ENCODE assay signal across 1 cellular context in genomic region chr2:64989126-64989981, GRCh38.
TF ChIP-seq lines count a peak whose summit lies in the region.

Gene SLC1A4, plus strand, starts transcription at chr2:64989399. Its CDS starts 245 bp downstream, at chr2:64989644.

TF ChIP-seq in GM12878, 131 proteins besides CTCF, POLR2A, EP300 and RAD21 (continued from another document and continues in another):
- no peak for TF ChIP-seq ZBTB33 (IDR thresholded peaks at IDR 0.05)
- TF ChIP-seq ATF7 (IDR thresholded peaks at IDR 0.05; ENCODE audit: low read depth): no peak
- TF ChIP-seq FOS (IDR thresholded peaks at IDR 0.05; ENCODE audit: borderline replicate concordance, extremely low read depth, insufficient read length): no peak
- no peak for TF ChIP-seq MLLT1 (IDR thresholded peaks at IDR 0.05)
- 0 out of 2 replicates have a peak, but pooled peaks have one; percentile 24 for TF ChIP-seq TARDBP (IDR thresholded peaks at IDR 0.05; ENCODE audit: borderline replicate concordance)
- no peak for TF ChIP-seq ZBTB40 (IDR thresholded peaks at IDR 0.05; ENCODE audit: borderline replicate concordance)
- no peak for TF ChIP-seq SRF (IDR thresholded peaks at IDR 0.05; ENCODE audit: low read depth in 2 of 2, low read length in 2 of 2)
- no peak for TF ChIP-seq IKZF2 (IDR thresholded peaks at IDR 0.05)
- peak; percentile 76; the same call in 1 of the 2 replicates for TF ChIP-seq POLR2AphosphoS5 (IDR thresholded peaks at IDR 0.05; ENCODE audit: low read length)
- peak; percentile 36 for TF ChIP-seq RB1 (IDR thresholded peaks at IDR 0.05; ENCODE audit: borderline replicate concordance)
- TF ChIP-seq GABPA (IDR thresholded peaks at IDR 0.05; ENCODE audit: low read depth): no peak
- no peak for TF ChIP-seq TCF12 (IDR thresholded peaks at IDR 0.05; ENCODE audit: low read depth, low read length)
- TF ChIP-seq SUZ12 (IDR thresholded peaks at IDR 0.05; ENCODE audit: unreplicated experiment): no peak
- no peak for TF ChIP-seq SREBF1 (IDR thresholded peaks at IDR 0.05; ENCODE audit: low read length)
- TF ChIP-seq SMC3 (IDR thresholded peaks at IDR 0.05; ENCODE audit: borderline replicate concordance, low read length): peak; percentile 7; the same call in 1 of the 2 replicates
- peak in 1 of 2 experiments; percentile 66; a peak in 1 of 3 replicates for TF ChIP-seq EGR1 (IDR thresholded peaks at IDR 0.05; ENCODE audit: borderline replicate concordance in 1 of 2, low read depth in 2 of 2, low read length in 2 of 2)
- 0 out of 2 replicates have a peak, but pooled peaks have one; percentile 31 for TF ChIP-seq ZNF207 (IDR thresholded peaks at IDR 0.05; ENCODE audit: borderline replicate concordance)
- TF ChIP-seq, protein P1, sequence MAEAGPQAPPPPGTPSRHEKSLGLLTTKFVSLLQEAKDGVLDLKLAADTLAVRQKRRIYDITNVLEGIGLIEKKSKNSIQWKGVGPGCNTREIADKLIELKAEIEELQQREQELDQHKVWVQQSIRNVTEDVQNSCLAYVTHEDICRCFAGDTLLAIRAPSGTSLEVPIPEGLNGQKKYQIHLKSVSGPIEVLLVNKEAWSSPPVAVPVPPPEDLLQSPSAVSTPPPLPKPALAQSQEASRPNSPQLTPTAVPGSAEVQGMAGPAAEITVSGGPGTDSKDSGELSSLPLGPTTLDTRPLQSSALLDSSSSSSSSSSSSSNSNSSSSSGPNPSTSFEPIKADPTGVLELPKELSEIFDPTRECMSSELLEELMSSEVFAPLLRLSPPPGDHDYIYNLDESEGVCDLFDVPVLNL (IDR thresholded peaks at IDR 0.05; ENCODE audit: low read depth, low read length): no peak
- no peak for TF ChIP-seq CREM (IDR thresholded peaks at IDR 0.05; ENCODE audit: low read depth)
- TF ChIP-seq ETV6 (conservative IDR thresholded peaks at IDR 0.05 in 1 of 2, IDR thresholded peaks at IDR 0.05 in 1 of 2; ENCODE audit: borderline replicate concordance in 1 of 2, low read depth in 1 of 2): 0 out of 4 replicates have a peak, but pooled peaks of 1 of the 2 experiments have one; percentile 9
- TF ChIP-seq NRF1 (conservative IDR thresholded peaks at IDR 0.05; ENCODE audit: low read depth, low read length): no peak
- TF ChIP-seq FOXM1 (IDR thresholded peaks at IDR 0.05; ENCODE audit: low read depth, low read length): no peak
- TF ChIP-seq NBN (IDR thresholded peaks at IDR 0.05): no peak
- no peak for TF ChIP-seq STAT1 (conservative IDR thresholded peaks at IDR 0.05)
- no peak for TF ChIP-seq ATF3 (IDR thresholded peaks at IDR 0.05; ENCODE audit: borderline replicate concordance, extremely low read depth, low read depth, low read length)
- TF ChIP-seq ASH2L (IDR thresholded peaks at IDR 0.05; ENCODE audit: borderline replicate concordance, low read depth): no peak
- no peak for TF ChIP-seq ZNF622 (IDR thresholded peaks at IDR 0.05)
- 0 out of 2 replicates have a peak, but pooled peaks have one; percentile 46 for TF ChIP-seq SIN3A (IDR thresholded peaks at IDR 0.05; ENCODE audit: low read depth, low read length)
- no peak for TF ChIP-seq HCFC1 (IDR thresholded peaks at IDR 0.05; ENCODE audit: low read length)
- no peak for TF ChIP-seq TCF7 (IDR thresholded peaks at IDR 0.05; ENCODE audit: borderline replicate concordance)
- peak; percentile 31; the same call in 1 of the 2 replicates for TF ChIP-seq CHD1 (IDR thresholded peaks at IDR 0.05; ENCODE audit: low read depth, low read length)
- TF ChIP-seq DPF2 (IDR thresholded peaks at IDR 0.05): 0 out of 2 replicates have a peak, but pooled peaks have one; percentile 22
- TF ChIP-seq, protein P2, sequence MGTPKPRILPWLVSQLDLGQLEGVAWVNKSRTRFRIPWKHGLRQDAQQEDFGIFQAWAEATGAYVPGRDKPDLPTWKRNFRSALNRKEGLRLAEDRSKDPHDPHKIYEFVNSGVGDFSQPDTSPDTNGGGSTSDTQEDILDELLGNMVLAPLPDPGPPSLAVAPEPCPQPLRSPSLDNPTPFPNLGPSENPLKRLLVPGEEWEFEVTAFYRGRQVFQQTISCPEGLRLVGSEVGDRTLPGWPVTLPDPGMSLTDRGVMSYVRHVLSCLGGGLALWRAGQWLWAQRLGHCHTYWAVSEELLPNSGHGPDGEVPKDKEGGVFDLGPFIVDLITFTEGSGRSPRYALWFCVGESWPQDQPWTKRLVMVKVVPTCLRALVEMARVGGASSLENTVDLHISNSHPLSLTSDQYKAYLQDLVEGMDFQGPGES (IDR thresholded peaks at IDR 0.05): no peak
- peak; percentile 23; the same call in 1 of the 3 replicates for TF ChIP-seq POU2F2 (IDR thresholded peaks at IDR 0.05; ENCODE audit: borderline replicate concordance, low read depth, low read length)
- peak; percentile 70 for TF ChIP-seq TAF1 (IDR thresholded peaks at IDR 0.05; ENCODE audit: borderline replicate concordance, low read depth, low read length)
- no peak for TF ChIP-seq SPI1 (IDR thresholded peaks at IDR 0.05; ENCODE audit: borderline replicate concordance, insufficient read depth, low read depth, low read length)
- TF ChIP-seq BHLHE40 (IDR thresholded peaks at IDR 0.05; ENCODE audit: borderline replicate concordance in 1 of 2, low read depth in 2 of 2, low read length in 1 of 2): peak in 1 of 2 experiments; percentile 78; a peak in 2 of 4 replicates
- TF ChIP-seq HDAC2 (IDR thresholded peaks at IDR 0.05): no peak
- peak; percentile 48 for TF ChIP-seq SP1 (IDR thresholded peaks at IDR 0.05; ENCODE audit: low read depth, low read length)
- peak; percentile 56 for TF ChIP-seq NR2F1 (conservative IDR thresholded peaks at IDR 0.05)
- TF ChIP-seq KLF5 (IDR thresholded peaks at IDR 0.05; ENCODE audit: partially characterized antibody): no peak
- TF ChIP-seq ZNF24 (IDR thresholded peaks at IDR 0.05): no peak
- no peak for TF ChIP-seq ESRRA (IDR thresholded peaks at IDR 0.05; ENCODE audit: low read length)
- no peak for TF ChIP-seq EZH2 (IDR thresholded peaks at IDR 0.05; ENCODE audit: borderline replicate concordance, control insufficient read depth, low read depth, low read length)
- 0 out of 2 replicates have a peak, but pooled peaks have one; percentile 25 for TF ChIP-seq SMAD5 (IDR thresholded peaks at IDR 0.05; ENCODE audit: low read depth)
- TF ChIP-seq HDAC6 (IDR thresholded peaks at IDR 0.05; ENCODE audit: unreplicated experiment): no peak
- 0 out of 2 replicates have a peak, but pooled peaks have one; percentile 65 for TF ChIP-seq TCF3 (IDR thresholded peaks at IDR 0.05; ENCODE audit: borderline replicate concordance, insufficient read depth, low read depth, low read length)
- no peak for TF ChIP-seq SMARCA5 (IDR thresholded peaks at IDR 0.05)
- no peak for TF ChIP-seq PAX8 (IDR thresholded peaks at IDR 0.05)
- TF ChIP-seq, protein P3, sequence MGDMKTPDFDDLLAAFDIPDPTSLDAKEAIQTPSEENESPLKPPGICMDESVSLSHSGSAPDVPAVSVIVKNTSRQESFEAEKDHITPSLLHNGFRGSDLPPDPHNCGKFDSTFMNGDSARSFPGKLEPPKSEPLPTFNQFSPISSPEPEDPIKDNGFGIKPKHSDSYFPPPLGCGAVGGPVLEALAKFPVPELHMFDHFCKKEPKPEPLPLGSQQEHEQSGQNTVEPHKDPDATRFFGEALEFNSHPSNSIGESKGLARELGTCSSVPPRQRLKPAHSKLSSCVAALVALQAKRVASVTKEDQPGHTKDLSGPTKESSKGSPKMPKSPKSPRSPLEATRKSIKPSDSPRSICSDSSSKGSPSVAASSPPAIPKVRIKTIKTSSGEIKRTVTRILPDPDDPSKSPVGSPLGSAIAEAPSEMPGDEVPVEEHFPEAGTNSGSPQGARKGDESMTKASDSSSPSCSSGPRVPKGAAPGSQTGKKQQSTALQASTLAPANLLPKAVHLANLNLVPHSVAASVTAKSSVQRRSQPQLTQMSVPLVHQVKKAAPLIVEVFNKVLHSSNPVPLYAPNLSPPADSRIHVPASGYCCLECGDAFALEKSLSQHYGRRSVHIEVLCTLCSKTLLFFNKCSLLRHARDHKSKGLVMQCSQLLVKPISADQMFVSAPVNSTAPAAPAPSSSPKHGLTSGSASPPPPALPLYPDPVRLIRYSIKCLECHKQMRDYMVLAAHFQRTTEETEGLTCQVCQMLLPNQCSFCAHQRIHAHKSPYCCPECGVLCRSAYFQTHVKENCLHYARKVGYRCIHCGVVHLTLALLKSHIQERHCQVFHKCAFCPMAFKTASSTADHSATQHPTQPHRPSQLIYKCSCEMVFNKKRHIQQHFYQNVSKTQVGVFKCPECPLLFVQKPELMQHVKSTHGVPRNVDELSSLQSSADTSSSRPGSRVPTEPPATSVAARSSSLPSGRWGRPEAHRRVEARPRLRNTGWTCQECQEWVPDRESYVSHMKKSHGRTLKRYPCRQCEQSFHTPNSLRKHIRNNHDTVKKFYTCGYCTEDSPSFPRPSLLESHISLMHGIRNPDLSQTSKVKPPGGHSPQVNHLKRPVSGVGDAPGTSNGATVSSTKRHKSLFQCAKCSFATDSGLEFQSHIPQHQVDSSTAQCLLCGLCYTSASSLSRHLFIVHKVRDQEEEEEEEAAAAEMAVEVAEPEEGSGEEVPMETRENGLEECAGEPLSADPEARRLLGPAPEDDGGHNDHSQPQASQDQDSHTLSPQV (IDR thresholded peaks at IDR 0.05): 0 out of 2 replicates have a peak, but pooled peaks have one; percentile 48
- peak; percentile 97 for TF ChIP-seq BACH1 (IDR thresholded peaks at IDR 0.05; ENCODE audit: borderline replicate concordance)
